28 cellular contexts compared by ENCODE assay signal in the genomic region with DNA sequence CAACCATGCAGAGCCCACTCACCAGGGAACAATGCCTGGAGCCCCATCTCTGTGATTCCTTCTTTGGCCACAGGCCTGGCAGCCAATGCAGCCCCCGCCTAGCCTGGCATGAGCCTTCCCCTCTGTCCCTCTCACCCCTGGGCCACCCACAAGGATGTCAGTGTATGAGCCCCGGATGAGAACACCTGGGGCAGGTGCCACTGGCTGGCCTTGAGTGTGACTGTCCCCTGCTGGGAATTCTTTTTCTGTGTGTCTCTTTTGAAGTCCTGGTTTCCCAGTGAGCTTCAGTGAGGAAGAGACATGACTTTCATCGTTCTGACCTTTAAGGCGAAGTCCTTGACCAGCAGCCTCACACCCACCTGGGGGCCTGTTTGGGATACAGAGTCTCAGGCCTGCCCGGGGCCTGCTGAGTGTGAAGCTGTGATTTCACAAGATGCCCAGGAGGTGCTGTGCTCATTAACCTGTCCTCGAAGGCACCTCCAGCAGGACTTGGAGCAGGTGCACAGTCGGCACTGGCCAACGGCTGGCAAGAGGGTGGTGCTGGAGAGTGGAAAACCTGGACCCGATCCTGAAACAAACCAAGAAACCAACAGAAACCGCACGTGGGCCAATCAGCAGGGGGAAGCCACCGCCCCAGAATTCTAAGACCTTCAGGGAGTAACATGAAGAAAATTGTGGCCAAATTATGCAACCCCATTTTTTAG. TPM values are rescaled to one million over a fixed set of nuclear protein-coding genes. Genes with fewer than 3 reads are reported as not detected.
"Had no signal": no experiment of that assay in that cellular context is flagged by ENCODE, and none has a peak within 500 bp of the region (broad histone marks: within the 10 kb centered on the region; RNA-seq: fewer than 3 reads in every experiment).

No MANE protein-coding gene starts in this region.

- DNase-seq: activated CD4-positive, alpha-beta T cell treated with anti-CD3 and anti-CD28 coated beads, Interleukin-2, amount 50 U/mL, for 4 hours; activated CD8-positive, alpha-beta memory T cell treated with anti-CD3 and anti-CD28 coated beads for 24 hours; activated CD8-positive, alpha-beta memory T cell treated with anti-CD3 and anti-CD28 coated beads, Interleukin-2, amount 50 U/mL, for 4 hours; activated naive CD4-positive, alpha-beta T cell; activated T-cell treated with anti-CD3 and anti-CD28 coated beads, Interleukin-2, amount 50 U/mL, for 24 hours; adrenal gland; effector memory CD8-positive, alpha-beta T cell; foreskin melanocyte; left ventricle myocardium superior; retina; stimulated activated CD4-positive, alpha-beta T cell treated with anti-CD3 and anti-CD28 coated beads, Interleukin-4, amount 100 ng/mL, for 1 hour; stimulated activated naive CD4-positive, alpha-beta T cell; T-helper 9 cell; upper lobe of left lung had no signal

- H3K36me3 Mint-ChIP-seq: activated naive CD8-positive, alpha-beta T cell had no signal

- H3K9me3 Mint-ChIP-seq: activated T-cell treated with anti-CD3 and anti-CD28 coated beads, Interleukin-2, amount 50 U/mL, for 24 hours; activated T-helper 2 cell treated with anti-CD3 and anti-CD28 coated beads, Interferon-gamma antibody, Interleukin-2, Interleukin-4, amounts not matched to agents 10 μg/mL and 5 μg/mL and 100 μg/mL, durations not matched to agents 14 hours and 24 hours and 36 hours; central memory CD8-positive, alpha-beta T cell; effector memory CD8-positive, alpha-beta T cell; nephron had no signal

- H3K27ac Mint-ChIP-seq: activated naive CD8-positive, alpha-beta T cell; activated T-cell treated with anti-CD3 and anti-CD28 coated beads, Interleukin-2, amount 50 U/mL, for 24 hours; activated T-helper 2 cell treated with anti-CD3 and anti-CD28 coated beads, Interferon-gamma antibody, Interleukin-2, Interleukin-4, amounts not matched to agents 10 μg/mL and 5 μg/mL and 100 μg/mL, durations not matched to agents 14 hours and 24 hours and 36 hours; effector memory CD8-positive, alpha-beta T cell; nephron; progenitor cell of endocrine pancreas had no signal

- H3K4me1 Mint-ChIP-seq: central memory CD8-positive, alpha-beta T cell had no signal

- ATAC-seq: effector memory CD8-positive, alpha-beta T cell; esophagus mucosa; left ventricle myocardium superior had no signal

- H3K4me3 Mint-ChIP-seq: activated naive CD8-positive, alpha-beta T cell; activated T-cell treated with anti-CD3 and anti-CD28 coated beads, Interleukin-2, amount 50 U/mL, for 24 hours; central memory CD8-positive, alpha-beta T cell; effector memory CD8-positive, alpha-beta T cell; nephron had no signal

RNA-seq across cellular contexts. Expression of a gene that starts 27.4 kb away (rescaled TPM):
- total RNA-seq: activated T-helper 2 cell treated with anti-CD3 and anti-CD28 coated beads, Interferon-gamma antibody, Interleukin-2, Interleukin-4, amounts not matched to agents 10 μg/mL and 5 μg/mL and 100 μg/mL, durations not matched to agents 14 hours and 24 hours and 36 hours; adrenal gland; breast epithelium; dermis microvascular lymphatic vessel endothelial cell; endothelial cell of umbilical vein; esophagus mucosa; left ventricle myocardium superior; mononuclear cell; myocyte; omental fat pad; progenitor cell of endocrine pancreas; subcutaneous adipose tissue; T-helper 1 cell treated with Interleukin-12 subunit alpha and Interleukin-12 subunit beta and Interleukin-4 antibody, amounts not matched to agents 30 ng/mL and 1 ng/mL, for 36 hours; upper lobe of left lung had no signal
